8 cellular contexts compared by ENCODE assay signal in genomic region chr20:4999788-5000187, GRCh38. TPM values are rescaled to one million over a fixed set of nuclear protein-coding genes. Genes with fewer than 3 reads are reported as not detected.
DNase-seq lines count a peak whose midpoint lies in the region; ATAC-seq and TF ChIP-seq lines count a peak whose summit lies in the region.

No MANE protein-coding gene starts in this region.

- H4K20me1 ChIP-seq in OCI-LY3 (ENCODE audit: insufficient read depth, low read length), result peaks cover 37% of the 10 kb centered on the region

- H3K27ac Mint-ChIP-seq in activated CD4-positive, alpha-beta T cell treated with anti-CD3 and anti-CD28 coated beads, Interleukin-2, amount 10 ng/mL, durations not matched to agents 24 days and 14 days, result peak overlapping the region; percentile 85

- H3K9me3 ChIP-seq in OCI-LY3 (ENCODE audit: insufficient read depth, low read length), result no peaks in the 10 kb centered on the region
- no peaks in the 10 kb centered on the region for H3K9me3 ChIP-seq in stomach smooth muscle (ENCODE audit: control insufficient read depth in 2 of 2, low read length in 2 of 2)

- H3K4me3 Mint-ChIP-seq in activated CD4-positive, alpha-beta T cell treated with anti-CD3 and anti-CD28 coated beads, Interleukin-2, amount 10 ng/mL, durations not matched to agents 24 days and 14 days, result peak overlapping the region; percentile 98

- H3K4me1 ChIP-seq in OCI-LY3 (ENCODE audit: low read length), result peaks cover 24% of the 10 kb centered on the region
- H3K4me1 ChIP-seq in stomach smooth muscle (ENCODE audit: control insufficient read depth, insufficient read depth, low read length), result peaks cover 16% of the 10 kb centered on the region

- intact Hi-C loops in activated CD4-positive, alpha-beta T cell treated with anti-CD3 and anti-CD28 coated beads, Interleukin-2, amount 10 ng/mL, durations not matched to agents 24 days and 14 days (cut with micrococcal nuclease), result loop anchor here (5.0 kb wide), 2 partner anchors 58 to 103 kb away; no protein-coding TSS in a partner anchor

- H3K79me2 ChIP-seq in OCI-LY3 (ENCODE audit: low read length), result peaks cover 55% of the 10 kb centered on the region

- TF ChIP-seq CTCF in OCI-LY3 (IDR thresholded peaks at IDR 0.05; ENCODE audit: low read depth, low read length), result no peak
- TF ChIP-seq CTCF in fibroblast of mammary gland (conservative IDR thresholded peaks at IDR 0.05; ENCODE audit: control insufficient read depth, insufficient read depth, low read depth, low read length), result no peak

- ATAC-seq in GM18861 (IDR thresholded peaks at IDR 0.05; ENCODE audit: unreplicated experiment) (no peak), GM21360 (IDR thresholded peaks at IDR 0.05; ENCODE audit: unreplicated experiment) (no peak), HG03196 (IDR thresholded peaks at IDR 0.05; ENCODE audit: unreplicated experiment) (no peak)

- H3K36me3 ChIP-seq in OCI-LY3 (replicated peaks; ENCODE audit: low read depth, low read length), result no peaks in the 10 kb centered on the region
- no peaks in the 10 kb centered on the region for H3K36me3 ChIP-seq in stomach smooth muscle (ENCODE audit: control insufficient read depth in 2 of 2, insufficient read depth in 2 of 2, low read length in 2 of 2)

- H3K4me3 ChIP-seq in OCI-LY3 (ENCODE audit: low read length), result peak overlapping the region; percentile 81
- peak overlapping the region; percentile 62 for H3K4me3 ChIP-seq in fibroblast of mammary gland (ENCODE audit: control insufficient read depth, low read depth, low read length)
- H3K4me3 ChIP-seq in stomach smooth muscle (ENCODE audit: low read length in 2 of 2), result peak overlapping the region; percentile 87 to 88

- H3K9ac ChIP-seq in OCI-LY3 (ENCODE audit: low read length), result peak overlapping the region; percentile 68; the same call in 1 of the 2 replicates
- no peak overlapping the region for H3K9ac ChIP-seq in stomach smooth muscle (ENCODE audit: low read length in 2 of 2)

- H3K27ac ChIP-seq in OCI-LY3 (ENCODE audit: low read length), result no peak overlapping the region
- no peak overlapping the region for H3K27ac ChIP-seq in stomach smooth muscle (ENCODE audit: low read length)

- H3K4me1 Mint-ChIP-seq in activated CD4-positive, alpha-beta T cell treated with anti-CD3 and anti-CD28 coated beads, Interleukin-2, amount 10 ng/mL, durations not matched to agents 24 days and 14 days, result peaks cover 40% of the 10 kb centered on the region

- peaks cover 14% of the 10 kb centered on the region for H3K36me3 Mint-ChIP-seq in activated CD4-positive, alpha-beta T cell treated with anti-CD3 and anti-CD28 coated beads, Interleukin-2, amount 10 ng/mL, durations not matched to agents 24 days and 14 days (ENCODE audit: low read depth)

- no peak for DNase-seq in activated CD4-positive, alpha-beta T cell treated with anti-CD3 and anti-CD28 coated beads, Interleukin-2, amount 10 ng/mL, durations not matched to agents 24 days and 14 days
- no peak for DNase-seq in activated CD4-positive, alpha-beta T cell treated with anti-CD3 and anti-CD28 coated beads for 4 hours
- no peak for DNase-seq in fibroblast of mammary gland (ENCODE audit: low read depth)

- H3K9me3 Mint-ChIP-seq in activated CD4-positive, alpha-beta T cell treated with anti-CD3 and anti-CD28 coated beads, Interleukin-2, amount 10 ng/mL, durations not matched to agents 24 days and 14 days, result no peaks in the 10 kb centered on the region

- H3K27me3 ChIP-seq in OCI-LY3 (ENCODE audit: low read depth, low read length) (peaks cover 10% of the 10 kb centered on the region; the same call in 1 of the 2 replicates), stomach smooth muscle (ENCODE audit: control insufficient read depth in 1 of 2, insufficient read depth in 2 of 2, low read length in 2 of 2) (no peaks in the 10 kb centered on the region)

- H3K4me2 ChIP-seq in OCI-LY3 (ENCODE audit: low read length), result peak overlapping the region; percentile 85

- no peak overlapping the region for H2AFZ ChIP-seq in OCI-LY3 (ENCODE audit: low read depth, low read length)

- peaks cover 16% of the 10 kb centered on the region for H3K27me3 Mint-ChIP-seq in activated CD4-positive, alpha-beta T cell treated with anti-CD3 and anti-CD28 coated beads, Interleukin-2, amount 10 ng/mL, durations not matched to agents 24 days and 14 days

RNA-seq across cellular contexts. Expression of gene SLC23A2, which starts 1.5 kb away (rescaled TPM):
- 26.9 and 27.6 TPM in 2 replicates for total RNA-seq in activated CD4-positive, alpha-beta T cell treated with anti-CD3 and anti-CD28 coated beads, Interleukin-2, amount 10 ng/mL, durations not matched to agents 24 days and 14 days
